27 cellular contexts compared by ENCODE assay signal in genomic region chr13:104833221-104833620, GRCh38.
"Had no signal": no experiment of that assay in that cellular context is flagged by ENCODE, and none has a peak within 500 bp of the region (broad histone marks: within the 10 kb centered on the region; RNA-seq: fewer than 3 reads in every experiment).

No MANE protein-coding gene starts in this region.

- H3K4me3 Mint-ChIP-seq: activated B cell treated with CpG ODN at 0.5 μM for 24 hours; activated CD4-positive, alpha-beta T cell treated with anti-CD3 and anti-CD28 coated beads, Interleukin-2, amount 10 ng/mL, durations not matched to agents 24 days and 14 days; activated CD8-positive, alpha-beta memory T cell treated with anti-CD3 and anti-CD28 coated beads, Interleukin-2, amount 10 ng/mL, durations not matched to agents 7 days and 5 days; activated naive CD4-positive, alpha-beta T cell treated with anti-CD3 and anti-CD28 coated beads, Interleukin-2, amount 50 U/mL, for 24 hours; activated T-cell treated with anti-CD3 and anti-CD28 coated beads, Interleukin-2, amount 50 U/mL, for 24 hours; activated T-helper 1 cell treated with anti-CD3 and anti-CD28 coated beads, Interleukin-12 subunit alpha, Interleukin-12 subunit beta, Interleukin-2, Interleukin-4 antibody, amounts not matched to agents 30 ng/mL and 10 ng/mL and 1 ng/mL, durations not matched to agents 14 hours and 24 hours and 36 hours; IgD-negative memory B cell; T-helper 1 cell treated with Interleukin-12 subunit alpha and Interleukin-12 subunit beta and Interleukin-4 antibody, amounts not matched to agents 30 μg/mL and 1 μg/mL, for 36 hours had no signal

- H3K27me3 ChIP-seq: ascending aorta, body of pancreas, Peyer's patch had no signal

- H3K9me3 Mint-ChIP-seq: activated B cell treated with CpG ODN at 0.5 μM for 24 hours; activated CD4-positive, alpha-beta T cell treated with anti-CD3 and anti-CD28 coated beads, Interleukin-2, amount 10 ng/mL, durations not matched to agents 24 days and 14 days; activated naive CD4-positive, alpha-beta T cell treated with anti-CD3 and anti-CD28 coated beads, Interleukin-2, amount 50 U/mL, for 24 hours; activated T-cell treated with anti-CD3 and anti-CD28 coated beads, Interleukin-2, amount 50 U/mL, for 24 hours; activated T-helper 1 cell treated with anti-CD3 and anti-CD28 coated beads, Interleukin-12 subunit alpha, Interleukin-12 subunit beta, Interleukin-2, Interleukin-4 antibody, amounts not matched to agents 30 ng/mL and 10 ng/mL and 1 ng/mL, durations not matched to agents 14 hours and 24 hours and 36 hours; T-helper 1 cell treated with Interleukin-12 subunit alpha and Interleukin-12 subunit beta and Interleukin-4 antibody, amounts not matched to agents 30 μg/mL and 1 μg/mL, for 36 hours had no signal

- H3K27ac Mint-ChIP-seq: activated B cell treated with CpG ODN at 0.5 μM for 24 hours; activated CD4-positive, alpha-beta T cell treated with anti-CD3 and anti-CD28 coated beads, Interleukin-2, amount 10 ng/mL, durations not matched to agents 24 days and 14 days; activated CD8-positive, alpha-beta memory T cell treated with anti-CD3 and anti-CD28 coated beads, Interleukin-2, amount 10 ng/mL, durations not matched to agents 7 days and 5 days; activated naive CD4-positive, alpha-beta T cell treated with anti-CD3 and anti-CD28 coated beads, Interleukin-2, amount 50 U/mL, for 24 hours; activated T-cell treated with anti-CD3 and anti-CD28 coated beads, Interleukin-2, amount 50 U/mL, for 24 hours; activated T-helper 1 cell treated with anti-CD3 and anti-CD28 coated beads, Interleukin-12 subunit alpha, Interleukin-12 subunit beta, Interleukin-2, Interleukin-4 antibody, amounts not matched to agents 30 ng/mL and 10 ng/mL and 1 ng/mL, durations not matched to agents 14 hours and 24 hours and 36 hours; IgD-negative memory B cell; T-helper 1 cell treated with Interleukin-12 subunit alpha and Interleukin-12 subunit beta and Interleukin-4 antibody, amounts not matched to agents 30 μg/mL and 1 μg/mL, for 36 hours had no signal

- H3K36me3 ChIP-seq: ascending aorta, Peyer's patch had no signal

- H3K4me1 ChIP-seq: ascending aorta, body of pancreas, Peyer's patch had no signal

- H3K9me3 ChIP-seq: ascending aorta, body of pancreas, Peyer's patch had no signal

- DNase-seq: activated B cell treated with CpG ODN at 0.5 μM for 24 hours; activated CD4-positive, alpha-beta T cell treated with anti-CD3 and anti-CD28 coated beads for 1 hour; activated CD4-positive, alpha-beta T cell treated with anti-CD3 and anti-CD28 coated beads, Interleukin-2, amount 10 ng/mL, durations not matched to agents 24 days and 14 days; activated CD4-positive, alpha-beta T cell treated with anti-CD3 and anti-CD28 coated beads, Interleukin-2, amount 50 U/mL, for 48 hours; activated CD8-positive, alpha-beta memory T cell treated with anti-CD3 and anti-CD28 coated beads, Interleukin-2, amount 10 ng/mL, durations not matched to agents 7 days and 5 days; activated effector memory CD4-positive, alpha-beta T cell treated with Interleukin-2 at 50 U/mL for 16 hours; activated naive CD4-positive, alpha-beta T cell; activated T-cell treated with anti-CD3 and anti-CD28 coated beads, Interleukin-2, amount 50 U/mL, for 24 hours; amniotic stem cell; body of pancreas; central memory CD4-positive, alpha-beta T cell; KG1; NCI-H1105 treated with DMSO at 0.1 percent for 48 hours; NCI-H1436 treated with DMSO at 0.1 percent for 48 hours; NCI-H187; NCI-H2107; NCI-H446; NCI-H526; NCI-H774; Peyer's patch; Right ventricle myocardium superior had no signal

- H3K4me3 ChIP-seq: ascending aorta, body of pancreas, Peyer's patch had no signal

- ATAC-seq: activated CD8-positive, alpha-beta memory T cell treated with anti-CD3 and anti-CD28 coated beads, Interleukin-2, amount 10 ng/mL, durations not matched to agents 7 days and 5 days; body of pancreas had no signal

- H3K36me3 Mint-ChIP-seq: activated CD8-positive, alpha-beta memory T cell treated with anti-CD3 and anti-CD28 coated beads, Interleukin-2, amount 10 ng/mL, durations not matched to agents 7 days and 5 days; activated naive CD4-positive, alpha-beta T cell treated with anti-CD3 and anti-CD28 coated beads, Interleukin-2, amount 50 U/mL, for 24 hours; IgD-negative memory B cell had no signal

- H3K27me3 Mint-ChIP-seq: activated B cell treated with CpG ODN at 0.5 μM for 24 hours; activated CD4-positive, alpha-beta T cell treated with anti-CD3 and anti-CD28 coated beads, Interleukin-2, amount 10 ng/mL, durations not matched to agents 24 days and 14 days; activated CD8-positive, alpha-beta memory T cell treated with anti-CD3 and anti-CD28 coated beads, Interleukin-2, amount 10 ng/mL, durations not matched to agents 7 days and 5 days; activated naive CD4-positive, alpha-beta T cell treated with anti-CD3 and anti-CD28 coated beads, Interleukin-2, amount 50 U/mL, for 24 hours; IgD-negative memory B cell had no signal

- H3K4me1 Mint-ChIP-seq: activated B cell treated with CpG ODN at 0.5 μM for 24 hours; activated CD4-positive, alpha-beta T cell treated with anti-CD3 and anti-CD28 coated beads, Interleukin-2, amount 10 ng/mL, durations not matched to agents 24 days and 14 days; activated CD8-positive, alpha-beta memory T cell treated with anti-CD3 and anti-CD28 coated beads, Interleukin-2, amount 10 ng/mL, durations not matched to agents 7 days and 5 days; activated naive CD4-positive, alpha-beta T cell treated with anti-CD3 and anti-CD28 coated beads, Interleukin-2, amount 50 U/mL, for 24 hours; IgD-negative memory B cell had no signal

- H3K27ac ChIP-seq: ascending aorta, body of pancreas, Peyer's patch, RWPE1 had no signal
